ENCODE assay signal across 23 cellular contexts in genomic region chr14:87254331-87254730, GRCh38.
"Had no signal": no experiment of that assay in that cellular context is flagged by ENCODE, and none has a peak within 500 bp of the region (broad histone marks: within the 10 kb centered on the region; RNA-seq: fewer than 3 reads in every experiment).

No MANE protein-coding gene starts in this region.

- H3K36me3 ChIP-seq: esophagus squamous epithelium, gastrocnemius medialis, heart right ventricle, left lung, lower lobe of right lung had no signal

- H3K4me1 ChIP-seq: esophagus squamous epithelium, gastrocnemius medialis, left lung, lower lobe of right lung had no signal

- H3K9me3 ChIP-seq: esophagus squamous epithelium, gastrocnemius medialis, lower lobe of right lung had no signal

- H3K27ac Mint-ChIP-seq: mesothelial cell of epicardium; naive B cell; naive thymus-derived CD8-positive, alpha-beta T cell had no signal

- H3K36me3 Mint-ChIP-seq: mesothelial cell of epicardium; naive B cell; naive thymus-derived CD8-positive, alpha-beta T cell had no signal

- H3K27ac ChIP-seq: coronary artery, dorsolateral prefrontal cortex, epithelial cell of prostate, esophagus squamous epithelium, gastrocnemius medialis, heart right ventricle, left lung, lower lobe of right lung had no signal

- H3K4me3 ChIP-seq: coronary artery, dorsolateral prefrontal cortex, esophagus squamous epithelium, gastrocnemius medialis, heart right ventricle, left lung, lower lobe of right lung, mucosa of descending colon had no signal

- H3K27me3 ChIP-seq: esophagus squamous epithelium, gastrocnemius medialis, heart right ventricle, left lung had no signal

- DNase-seq: dermis blood vessel endothelial cell; dorsolateral prefrontal cortex; effector CD4-positive, alpha-beta T cell; effector memory CD4-positive, alpha-beta T cell; erythroblast; esophagus squamous epithelium; foreskin fibroblast; foreskin melanocyte; gastrocnemius medialis; glutamatergic neuron; head of caudate nucleus; heart right ventricle; hippocampal formation; left cardiac atrium; left lung; left ventricle myocardium superior; lower lobe of right lung; mucosa of descending colon; naive B cell; naive thymus-derived CD8-positive, alpha-beta T cell had no signal

- H3K4me1 Mint-ChIP-seq: mesothelial cell of epicardium; naive B cell; naive thymus-derived CD8-positive, alpha-beta T cell had no signal

- H3K4me3 Mint-ChIP-seq: mesothelial cell of epicardium; naive B cell; naive thymus-derived CD8-positive, alpha-beta T cell had no signal

- H3K27me3 Mint-ChIP-seq: naive B cell; naive thymus-derived CD8-positive, alpha-beta T cell had no signal
